11 cellular contexts compared by ENCODE assay signal in the genomic region with DNA sequence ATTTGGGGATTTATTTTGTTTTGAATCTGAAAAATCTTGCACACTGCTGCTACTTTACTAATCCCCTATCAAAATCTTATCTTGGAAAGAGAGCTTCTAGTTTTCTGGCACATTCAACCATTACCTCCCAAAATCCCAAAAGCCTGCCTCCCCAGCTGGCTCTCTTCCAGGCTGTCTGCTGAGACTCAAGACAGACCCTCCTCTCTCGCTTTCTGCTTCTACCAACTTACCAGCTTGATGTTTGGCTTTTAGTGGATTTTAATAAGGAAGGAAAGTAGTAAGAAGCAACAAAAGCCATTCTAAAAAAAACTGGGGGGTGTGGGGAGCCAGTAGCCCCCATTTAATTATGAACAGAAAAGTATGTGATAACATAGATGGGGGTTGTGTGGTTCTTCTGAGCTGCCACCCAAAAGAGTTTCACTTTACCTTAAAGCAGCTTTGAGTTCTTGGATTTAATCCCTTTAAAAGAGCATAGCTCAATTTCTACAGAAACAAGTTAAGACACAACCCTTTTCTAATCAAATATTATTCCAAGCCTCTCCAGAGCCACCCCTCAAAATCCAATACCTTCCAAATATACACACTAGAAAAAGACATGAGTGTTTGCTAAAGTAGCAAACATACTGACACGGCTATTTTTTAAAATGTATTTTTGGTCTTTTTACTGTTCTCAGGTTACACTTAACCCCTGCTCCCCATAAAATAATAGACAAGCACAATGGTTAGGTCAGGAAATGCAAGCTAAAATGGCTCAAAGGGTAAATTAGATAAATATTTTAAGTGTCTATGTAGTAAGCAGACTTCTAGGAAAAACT.
A peak's percentile ranks its signal among the peaks of the same experiment; 100 is the strongest.
DNase-seq lines count a peak whose midpoint lies in the region; ATAC-seq, FAIRE-seq and TF ChIP-seq lines count a peak whose summit lies in the region.
"Had no signal": no experiment of that assay in that cellular context is flagged by ENCODE, and none has a peak within 500 bp of the region (broad histone marks: within the 10 kb centered on the region; RNA-seq: fewer than 3 reads in every experiment).

No MANE protein-coding gene starts in this region.

- POLR2A ChIA-PET in endothelial cell of umbilical vein (lab: Charles Lee), result interaction anchor here (2.0 kb wide), 1 partner anchor 36 kb away, joined by 10 read pairs; no protein-coding TSS in a partner anchor
- POLR2A ChIA-PET in activated CD4-positive, alpha-beta memory T cell treated with anti-CD3 and anti-CD28 coated beads, Interleukin-2, amount 10 ng/mL, durations not matched to agents 7 days and 5 days (lab: Charles Lee), result no interaction called here

- no peak for TF ChIP-seq POLR2A in endothelial cell of umbilical vein (IDR thresholded peaks at IDR 0.05; ENCODE audit: low read depth, low read length)

- H3K36me3 Mint-ChIP-seq in progenitor cell of endocrine pancreas (ENCODE audit: insufficient read depth), result peaks cover 19% of the 10 kb centered on the region
- H3K36me3 Mint-ChIP-seq in activated CD4-positive, alpha-beta memory T cell treated with anti-CD3 and anti-CD28 coated beads, Interleukin-2, amount 10 ng/mL, durations not matched to agents 7 days and 5 days (ENCODE audit: low read depth), result no peaks in the 10 kb centered on the region

- CTCF ChIA-PET in endothelial cell of umbilical vein (lab: Charles Lee), result interaction anchor here (0.8 to 3.1 kb wide), 16 partner anchors 9 to 407 kb away, joined by 3 to 15 read pairs (median 4); no protein-coding TSS in a partner anchor
- CTCF ChIA-PET in activated CD4-positive, alpha-beta memory T cell treated with anti-CD3 and anti-CD28 coated beads, Interleukin-2, amount 10 ng/mL, durations not matched to agents 7 days and 5 days (lab: Charles Lee), result interaction anchor here (1.1 to 1.2 kb wide), 2 partner anchors 8 to 104 kb away, joined by 3 read pairs; no protein-coding TSS in a partner anchor

- H3K79me2 ChIP-seq in endothelial cell of umbilical vein (ENCODE audit: control insufficient read depth, insufficient read depth, low read length), result no peaks in the 10 kb centered on the region

- BruUV-seq in endothelial cell of umbilical vein (replicated peaks; lab: Mats Ljungman, UMichigan), result no TSS peak

- intact Hi-C loops in endothelial cell of umbilical vein (cut with micrococcal nuclease), result loop anchor here (1.0 to 5.0 kb wide), 4 partner anchors 56 to 106 kb away; partner anchors contain the start of genes ATP9A and SALL4

- H2AFZ ChIP-seq in endothelial cell of umbilical vein (ENCODE audit: low read depth, low read length), result peak overlapping the region; percentile 57

- ATAC-seq in GM21360 (IDR thresholded peaks at IDR 0.05; ENCODE audit: unreplicated experiment) (no peak), HG03378 (IDR thresholded peaks at IDR 0.05; ENCODE audit: unreplicated experiment) (no peak)
- ATAC-seq: effector memory CD8-positive, alpha-beta T cell had no signal

- peak overlapping the region; percentile 88 for H3K9ac ChIP-seq in endothelial cell of umbilical vein (replicated peaks; ENCODE audit: extremely low read depth, insufficient read depth, low read length)

- peaks cover 48% of the 10 kb centered on the region for H3K4me1 Mint-ChIP-seq in progenitor cell of endocrine pancreas (ENCODE audit: low read depth)
- H3K4me1 Mint-ChIP-seq in activated CD4-positive, alpha-beta memory T cell treated with anti-CD3 and anti-CD28 coated beads, Interleukin-2, amount 10 ng/mL, durations not matched to agents 7 days and 5 days, result peaks cover 11% of the 10 kb centered on the region

- no peaks in the 10 kb centered on the region for H3K27me3 Mint-ChIP-seq in progenitor cell of endocrine pancreas
- peaks cover 29% of the 10 kb centered on the region for H3K27me3 Mint-ChIP-seq in activated CD4-positive, alpha-beta memory T cell treated with anti-CD3 and anti-CD28 coated beads, Interleukin-2, amount 10 ng/mL, durations not matched to agents 7 days and 5 days

- no peaks in the 10 kb centered on the region for H3K9me1 ChIP-seq in endothelial cell of umbilical vein (replicated peaks; ENCODE audit: control insufficient read depth, extremely low read depth, insufficient read depth, low read length)

- H3K27ac ChIP-seq in endothelial cell of umbilical vein (ENCODE audit: insufficient read depth, low read depth, low read length), result peak overlapping the region; percentile 98

- no peaks in the 10 kb centered on the region for H4K20me1 ChIP-seq in endothelial cell of umbilical vein (replicated peaks; ENCODE audit: control insufficient read depth, extremely low read depth, insufficient read depth, low read length)

- TF ChIP-seq CTCF in endothelial cell of umbilical vein (IDR thresholded peaks at IDR 0.05; ENCODE audit: extremely low read depth in 1 of 2, insufficient read depth in 1 of 2, low read depth in 1 of 2, low read length in 2 of 2) (no peak), progenitor cell of endocrine pancreas (IDR thresholded peaks at IDR 0.05; ENCODE audit: unreplicated experiment) (no peak)

- H3K9me3 Mint-ChIP-seq in progenitor cell of endocrine pancreas (ENCODE audit: low read depth), result peaks cover 5% of the 10 kb centered on the region
- no peaks in the 10 kb centered on the region for H3K9me3 Mint-ChIP-seq in activated CD4-positive, alpha-beta memory T cell treated with anti-CD3 and anti-CD28 coated beads, Interleukin-2, amount 10 ng/mL, durations not matched to agents 7 days and 5 days
- H3K9me3 Mint-ChIP-seq: effector memory CD8-positive, alpha-beta T cell had no signal

- H3K4me1 ChIP-seq in HAP-1 (peaks cover 33% of the 10 kb centered on the region), endothelial cell of umbilical vein (ENCODE audit: control insufficient read depth, extremely low read depth, insufficient read depth, low read length) (peaks cover 31% of the 10 kb centered on the region)

- H3K4me3 ChIP-seq in HAP-1, result peak overlapping the region; percentile 1; the same call in 1 of the 2 replicates
- peak overlapping the region in 1 of 3 experiments; percentile 8 for H3K4me3 ChIP-seq in endothelial cell of umbilical vein (replicated peaks in 1 of 3; ENCODE audit: insufficient read depth in 1 of 3, low read depth in 1 of 3, low read length in 3 of 3)

- H3K27ac Mint-ChIP-seq in progenitor cell of endocrine pancreas, result peak overlapping the region; percentile 93
- H3K27ac Mint-ChIP-seq in activated CD4-positive, alpha-beta memory T cell treated with anti-CD3 and anti-CD28 coated beads, Interleukin-2, amount 10 ng/mL, durations not matched to agents 7 days and 5 days, result no peak overlapping the region

- H3K27me3 ChIP-seq in HAP-1 (ENCODE audit: low read depth), result no peaks in the 10 kb centered on the region
- H3K27me3 ChIP-seq in endothelial cell of umbilical vein (ENCODE audit: control insufficient read depth in 2 of 2, insufficient read depth in 2 of 2, low read length in 2 of 2), result no peaks in the 10 kb centered on the region

- no peaks in the 10 kb centered on the region for H3K9me3 ChIP-seq in HAP-1
- no peaks in the 10 kb centered on the region for H3K9me3 ChIP-seq in endothelial cell of umbilical vein (replicated peaks; ENCODE audit: control insufficient read depth, insufficient read depth, low read length)

- DNase-seq in HAP-1 (ENCODE audit: low spot score in 2 of 2), result peak; percentile 66 to 77
- DNase-seq in NCI-H82 (lab: John Stamatoyannopoulos, UW), result peak; percentile 81
- peak; percentile 65 for DNase-seq in endothelial cell of umbilical vein (ENCODE audit: low read depth, low spot score)
- no peak for DNase-seq in progenitor cell of endocrine pancreas (ENCODE audit: low spot score, unreplicated experiment)
- no peak for DNase-seq in pons (ENCODE audit: low spot score)
- DNase-seq in activated CD4-positive, alpha-beta memory T cell treated with anti-CD3 and anti-CD28 coated beads, Interleukin-2, amount 10 ng/mL, durations not matched to agents 7 days and 5 days, result no peak
- DNase-seq: activated CD8-positive, alpha-beta memory T cell treated with anti-CD3 and anti-CD28 coated beads, Interleukin-2, amount 50 U/mL, for 48 hours; effector memory CD8-positive, alpha-beta T cell; NCI-H526 treated with DMSO at 0.1 percent for 48 hours had no signal

- in situ Hi-C loops in HAP-1 (cut with MboI; ENCODE audit: low sequenced_read_pairs), result no loop called here

- H3K4me2 ChIP-seq in endothelial cell of umbilical vein (ENCODE audit: insufficient read depth, low read length), result peak overlapping the region; percentile 68

- no peak for FAIRE-seq in endothelial cell of umbilical vein (lab: Jason Lieb, UNC)

- 0 out of 2 replicates have a peak, but pooled peaks cover 2% of the 10 kb centered on the region for H3K36me3 ChIP-seq in HAP-1 (replicated peaks)
- peaks cover 0 to 6% of the 10 kb centered on the region in 2 experiments for H3K36me3 ChIP-seq in endothelial cell of umbilical vein (ENCODE audit: control insufficient read depth in 2 of 2, extremely low read depth in 1 of 2, insufficient read depth in 2 of 2, low read length in 2 of 2)

- peak overlapping the region; percentile 34 for H3K4me3 Mint-ChIP-seq in progenitor cell of endocrine pancreas (ENCODE audit: low read depth)
- no peak overlapping the region for H3K4me3 Mint-ChIP-seq in activated CD4-positive, alpha-beta memory T cell treated with anti-CD3 and anti-CD28 coated beads, Interleukin-2, amount 10 ng/mL, durations not matched to agents 7 days and 5 days
- H3K4me3 Mint-ChIP-seq: effector memory CD8-positive, alpha-beta T cell had no signal

- dilution Hi-C loops in endothelial cell of umbilical vein (cut with MboI; ENCODE audit: extremely low pct_ligation_motif_present, low sequenced_read_pairs), result no loop called here

TF ChIP-seq in endothelial cell of umbilical vein, 7 proteins besides CTCF, POLR2A, EP300 and RAD21:
- no peak for TF ChIP-seq FOS (IDR thresholded peaks at IDR 0.05; ENCODE audit: borderline replicate concordance, insufficient read depth, low read length)
- no peak for TF ChIP-seq MYC (IDR thresholded peaks at IDR 0.05; ENCODE audit: low read depth, low read length)
- TF ChIP-seq EZH2 (IDR thresholded peaks at IDR 0.05; ENCODE audit: borderline replicate concordance, low read depth, low read length, severe bottlenecking), result no peak
- TF ChIP-seq GATA2 (IDR thresholded peaks at IDR 0.05; ENCODE audit: insufficient read depth, insufficient read length, low read depth, low read length), result no peak

Comparison
In these comparisons a context has a peak if more than half of its experiments do, and no peak if none do; other contexts are left out.
1. DNase-seq: peak in HAP-1 (2 of 2), NCI-H82 (single experiment) and endothelial cell of umbilical vein (single experiment); none in progenitor cell of endocrine pancreas (single experiment), pons (single experiment) and activated CD4-positive, alpha-beta memory T cell treated with anti-CD3 and anti-CD28 coated beads, Interleukin-2, amount 10 ng/mL, durations not matched to agents 7 days and 5 days (single experiment).